ENCODE assay signal across 8 cellular contexts in the genomic region with DNA sequence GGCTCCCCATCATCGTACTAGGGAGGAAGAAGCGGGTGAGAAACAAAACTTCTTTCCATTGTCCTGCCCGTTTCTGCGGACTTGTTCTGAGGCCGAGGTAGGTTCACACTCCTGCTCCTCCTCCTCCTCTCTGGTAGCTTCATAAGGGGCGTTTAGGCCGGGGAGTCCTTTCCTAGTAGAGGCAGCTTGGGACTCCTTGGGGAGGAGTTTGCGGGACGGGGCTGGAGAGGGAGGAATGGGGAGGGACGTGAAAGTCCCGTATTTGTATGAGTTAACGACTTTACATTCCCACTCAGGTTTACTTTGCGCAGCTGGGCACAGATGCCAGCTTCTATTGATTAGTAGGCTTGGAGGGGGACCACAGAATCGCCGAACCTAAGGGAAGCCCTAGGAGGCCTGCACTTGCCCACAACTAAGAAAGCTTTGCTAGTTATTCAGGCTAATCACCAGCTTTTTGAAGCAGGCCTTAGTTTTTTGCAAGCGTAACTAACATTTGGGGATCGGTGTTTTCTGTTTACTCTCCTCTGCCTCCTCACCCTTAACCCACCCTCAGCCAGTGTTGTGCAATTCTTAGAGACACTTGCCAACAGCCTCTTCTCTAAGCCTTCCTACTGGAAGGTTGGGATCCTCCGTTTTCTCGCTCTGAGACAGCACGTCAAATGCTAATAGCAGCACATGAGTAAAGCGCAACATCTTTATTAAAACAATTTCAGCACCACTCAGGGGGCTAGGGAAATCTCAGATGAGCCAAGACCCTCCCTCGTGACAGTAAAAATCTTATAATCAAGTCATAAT. TPM values are rescaled to one million over a fixed set of nuclear protein-coding genes. Genes with fewer than 3 reads are reported as not detected.
A peak's percentile ranks its signal among the peaks of the same experiment; 100 is the strongest.
DNase-seq lines count a peak whose midpoint lies in the region; ATAC-seq, FAIRE-seq and TF ChIP-seq lines count a peak whose summit lies in the region.

No MANE protein-coding gene starts in this region.

- no peaks in the 10 kb centered on the region for H3K27me3 ChIP-seq in H7 (ENCODE audit: control insufficient read depth, insufficient read depth, low read length)
- H3K27me3 ChIP-seq in keratinocyte (ENCODE audit: control insufficient read depth, extremely low read depth, insufficient read depth, low read length) = no peaks in the 10 kb centered on the region

- no peaks in the 10 kb centered on the region for H4K20me1 ChIP-seq in keratinocyte (ENCODE audit: control insufficient read depth, extremely low read depth, insufficient read depth, low read length)

- peak; percentile 64 for DNase-seq in H7
- DNase-seq in amniotic epithelial cell (ENCODE audit: low read depth) = peak; percentile 58
- DNase-seq in keratinocyte (ENCODE audit: low read depth, low spot score) = no peak
- DNase-seq in substantia nigra (lab: John Stamatoyannopoulos, UW) = peak in 13 of 49 donors; percentile 9 to 63 (median 39)
- no peak for DNase-seq in stimulated activated CD4-positive, alpha-beta T cell treated with anti-CD3 and anti-CD28 coated beads, Interleukin-4, amount 100 ng/mL, for 24 hours
- no peak for DNase-seq in DMS153 (lab: John Stamatoyannopoulos, UW)

- no peaks in the 10 kb centered on the region for H3K79me2 ChIP-seq in keratinocyte (ENCODE audit: control insufficient read depth, insufficient read depth, low read length)

- TF ChIP-seq CTCF in 22Rv1 (IDR thresholded peaks at IDR 0.05) (no peak), keratinocyte (optimal IDR thresholded peaks at IDR 0.05 in 1 of 3, IDR thresholded peaks at IDR 0.05 in 1 of 3, conservative IDR thresholded peaks at IDR 0.05 in 1 of 3; ENCODE audit: extremely low read depth in 1 of 3, insufficient read depth in 2 of 3, low read length in 3 of 3) (no peak)

- peaks cover 19% of the 10 kb centered on the region for H3K4me1 ChIP-seq in keratinocyte (ENCODE audit: control insufficient read depth, extremely low read depth, insufficient read depth, low read length)

- no peak for FAIRE-seq in keratinocyte (lab: Jason Lieb, UNC)

- peak overlapping the region; percentile 100 for H3K27ac ChIP-seq in 22Rv1
- peak overlapping the region; percentile 90 for H3K27ac ChIP-seq in keratinocyte (ENCODE audit: control insufficient read depth, insufficient read depth, low read length)
- peak overlapping the region; percentile 99 for H3K27ac ChIP-seq in substantia nigra (ENCODE audit: low read depth, low read length, poor library complexity, severe bottlenecking)

- peak overlapping the region; percentile 88 for H3K4me2 ChIP-seq in keratinocyte (ENCODE audit: control insufficient read depth, extremely low read depth, insufficient read depth, low read depth, low read length)

- H3K9ac ChIP-seq in keratinocyte (ENCODE audit: control insufficient read depth, extremely low read depth, insufficient read depth, low read length) = peak overlapping the region; percentile 90

- dilution Hi-C loops in keratinocyte (cut with MboI; ENCODE audit: extremely low pct_ligation_motif_present, low sequenced_read_pairs) = no loop called here

- no peaks in the 10 kb centered on the region for H3K9me3 ChIP-seq in keratinocyte (ENCODE audit: control insufficient read depth, low read depth, low read length)

- H3K36me3 ChIP-seq in H7 (replicated peaks; ENCODE audit: control insufficient read depth, insufficient read depth, low read length) (no peaks in the 10 kb centered on the region), keratinocyte (ENCODE audit: control insufficient read depth in 2 of 2, extremely low read depth in 1 of 2, insufficient read depth in 2 of 2, low read length in 2 of 2) (no peaks in the 10 kb centered on the region)

- no peak for ATAC-seq in HG02759 (IDR thresholded peaks at IDR 0.05; ENCODE audit: unreplicated experiment)

- no peaks in the 10 kb centered on the region for H3K9me1 ChIP-seq in keratinocyte (ENCODE audit: control insufficient read depth, extremely low read depth, insufficient read depth, low read length)

- peak overlapping the region; percentile 93 for H2AFZ ChIP-seq in keratinocyte (ENCODE audit: control insufficient read depth, low read length)

- H3K4me3 ChIP-seq in H7 (ENCODE audit: insufficient read depth, low read depth, low read length) = peak overlapping the region; percentile 97
- peak overlapping the region; percentile 68 to 87 (median 75) for H3K4me3 ChIP-seq in keratinocyte (ENCODE audit: control insufficient read depth in 2 of 3, extremely low read depth in 1 of 3, insufficient read depth in 2 of 3, low read depth in 1 of 3, low read length in 3 of 3)

RNA-seq across cellular contexts. Expression of a gene that starts 0.5 kb away (rescaled TPM):
- 15.8 and 20.5 TPM in 2 replicates for total RNA-seq in H7 (2014; rRNA removed; shearing (Covaris generic))
- 5.5 to 12.8 TPM (median 9.5 TPM) in 3 replicates for polyA plus RNA-seq in keratinocyte
- 3.5 TPM for polyA plus RNA-seq in keratinocyte (2011; ENCODE audit: low read depth)
- 4.5 and 6.7 TPM in 2 replicates for polyA plus RNA-seq in keratinocyte (2011; cell fraction: cytosol; rRNA removed)
- 12.6 and 16.3 TPM in 2 replicates for polyA plus RNA-seq in keratinocyte (2011; cell fraction: nucleus; rRNA removed)
- polyA plus RNA-seq in keratinocyte (2012; ENCODE audit: low replicate concordance) = 3.5 and 7.1 TPM in 2 replicates
- 1.7 to 6.6 TPM (median 5.3 TPM) in 3 replicates for polyA minus RNA-seq in keratinocyte
- polyA minus RNA-seq in keratinocyte (2011; cell fraction: cytosol; rRNA and poly(A)+ RNA removed) = not detected
- 3.7 and 4.8 TPM in 2 replicates for polyA minus RNA-seq in keratinocyte (2011; cell fraction: nucleus; rRNA and poly(A)+ RNA removed)

RNA-seq across cellular contexts. Expression of a gene that starts 3.7 kb away (rescaled TPM):
- total RNA-seq in H7 (2014; rRNA removed; shearing (Covaris generic)) = 19.4 and 23.5 TPM in 2 replicates
- 3.7 to 4.4 TPM (median 4.0 TPM) in 3 replicates for polyA plus RNA-seq in keratinocyte
- 1.1 TPM for polyA plus RNA-seq in keratinocyte (2011; ENCODE audit: low read depth)
- 2.3 and 3.0 TPM in 2 replicates for polyA plus RNA-seq in keratinocyte (2011; cell fraction: cytosol; rRNA removed)
- polyA plus RNA-seq in keratinocyte (2011; cell fraction: nucleus; rRNA removed) = 4.1 and 5.8 TPM in 2 replicates
- polyA plus RNA-seq in keratinocyte (2012; ENCODE audit: low replicate concordance) = 3.0 and 9.3 TPM in 2 replicates
- polyA minus RNA-seq in keratinocyte = 1.9 to 4.0 TPM (median 2.3 TPM) in 3 replicates
- 3.6 TPM for polyA minus RNA-seq in keratinocyte (2011; cell fraction: cytosol; rRNA and poly(A)+ RNA removed)
- 0.95 and 1.1 TPM in 2 replicates for polyA minus RNA-seq in keratinocyte (2011; cell fraction: nucleus; rRNA and poly(A)+ RNA removed)

RNA-seq across cellular contexts. Expression of a gene that starts 43.4 kb away (rescaled TPM):
- not detected in 2 replicates for total RNA-seq in H7 (2014; rRNA removed; shearing (Covaris generic))
- not detected in 3 replicates for polyA plus RNA-seq in keratinocyte
- not detected for polyA plus RNA-seq in keratinocyte (2011; ENCODE audit: low read depth)
- polyA plus RNA-seq in keratinocyte (2011; cell fraction: cytosol; rRNA removed) = not detected in 2 replicates
- not detected in 2 replicates for polyA plus RNA-seq in keratinocyte (2011; cell fraction: nucleus; rRNA removed)
- polyA plus RNA-seq in keratinocyte (2012; ENCODE audit: low replicate concordance) = not detected in 2 replicates
- not detected in 3 replicates for polyA minus RNA-seq in keratinocyte
- not detected for polyA minus RNA-seq in keratinocyte (2011; cell fraction: cytosol; rRNA and poly(A)+ RNA removed)
- not detected in 2 replicates for polyA minus RNA-seq in keratinocyte (2011; cell fraction: nucleus; rRNA and poly(A)+ RNA removed)

Comparison
In these comparisons a context has a peak if more than half of its experiments do, and no peak if none do; other contexts are left out.
1. DNase-seq: peak in H7 (single experiment) and amniotic epithelial cell (single experiment); none in keratinocyte (single experiment), stimulated activated CD4-positive, alpha-beta T cell treated with anti-CD3 and anti-CD28 coated beads, Interleukin-4, amount 100 ng/mL, for 24 hours (single experiment) and DMS153 (single experiment).
2. Peak in every context shown above with its lines, with median percentiles within 50 percentile points of each other: H3K27ac ChIP-seq.